ENCODE assay signal across 10 cellular contexts in genomic region chr22:40560551-40560950, GRCh38.
DNase-seq lines count a peak whose midpoint lies in the region; ATAC-seq, FAIRE-seq and TF ChIP-seq lines count a peak whose summit lies in the region.
"Had no signal": no experiment of that assay in that cellular context is flagged by ENCODE, and none has a peak within 500 bp of the region (broad histone marks: within the 10 kb centered on the region; RNA-seq: fewer than 3 reads in every experiment).

No MANE protein-coding gene starts in this region.

- no peaks in the 10 kb centered on the region for H3K9me3 Mint-ChIP-seq in chondrocyte (ENCODE audit: low read depth)
- no peaks in the 10 kb centered on the region for H3K9me3 Mint-ChIP-seq in osteocyte (ENCODE audit: unreplicated experiment)
- H3K9me3 Mint-ChIP-seq: naive thymus-derived CD4-positive, alpha-beta T cell had no signal

- H3K4me3 ChIP-seq in uterus, result no peak overlapping the region
- no peak overlapping the region for H3K4me3 ChIP-seq in left lung

- no peak for DNase-seq in GM12891 (ENCODE audit: insufficient read length, low spot score)
- peak; percentile 68 to 78 for DNase-seq in NCI-H524 (lab: John Stamatoyannopoulos, UW)
- DNase-seq in chondrocyte (ENCODE audit: low spot score), result no peak
- DNase-seq in osteocyte (ENCODE audit: extremely low spot score, unreplicated experiment), result no peak
- DNase-seq in NCI-H748 treated with DMSO at 0.1 percent for 48 hours (lab: John Stamatoyannopoulos, UW), result no peak
- DNase-seq in cortex of kidney (lab: John Stamatoyannopoulos, UW), result no peak
- DNase-seq in uterus, result no peak
- DNase-seq in left lung, result no peak
- DNase-seq: activated gamma-delta T cell treated with Interleukin-2 at 50 U/mL for 16 hours; naive thymus-derived CD4-positive, alpha-beta T cell had no signal

- TF ChIP-seq CTCF in chondrocyte (IDR thresholded peaks at IDR 0.05) (no peak), osteocyte (IDR thresholded peaks at IDR 0.05) (no peak), uterus (IDR thresholded peaks at IDR 0.05) (no peak), left lung (IDR thresholded peaks at IDR 0.05) (no peak)

- H3K36me3 ChIP-seq in uterus, result no peaks in the 10 kb centered on the region
- no peaks in the 10 kb centered on the region for H3K36me3 ChIP-seq in left lung

- intact Hi-C loops in uterus (cut with DNase I; ENCODE audit: low total_unique reads) (no loop called here), left lung (cut with DNase I) (no loop called here)

- peak overlapping the region in 1 of 2 donors; percentile 17 for H3K27ac ChIP-seq in uterus
- no peak overlapping the region for H3K27ac ChIP-seq in left lung

- H3K27me3 Mint-ChIP-seq in chondrocyte (ENCODE audit: low read depth), result no peaks in the 10 kb centered on the region
- no peaks in the 10 kb centered on the region for H3K27me3 Mint-ChIP-seq in osteocyte (ENCODE audit: unreplicated experiment)
- H3K27me3 Mint-ChIP-seq: naive thymus-derived CD4-positive, alpha-beta T cell had no signal

- TF ChIP-seq POLR2A in GM12891 (IDR thresholded peaks at IDR 0.05; ENCODE audit: low read depth, low read length), result no peak
- TF ChIP-seq POLR2A in uterus (IDR thresholded peaks at IDR 0.05), result no peak

- H3K36me3 Mint-ChIP-seq in chondrocyte (ENCODE audit: low read depth) (no peaks in the 10 kb centered on the region), osteocyte (ENCODE audit: unreplicated experiment) (peaks cover 4% of the 10 kb centered on the region)

- H3K4me3 Mint-ChIP-seq in chondrocyte (ENCODE audit: unreplicated experiment) (no peak overlapping the region), osteocyte (ENCODE audit: unreplicated experiment) (no peak overlapping the region)
- H3K4me3 Mint-ChIP-seq: naive thymus-derived CD4-positive, alpha-beta T cell had no signal

- H3K27ac Mint-ChIP-seq in chondrocyte (ENCODE audit: unreplicated experiment), result peak overlapping the region; percentile 28
- peak overlapping the region; percentile 3 for H3K27ac Mint-ChIP-seq in osteocyte (ENCODE audit: unreplicated experiment)

- peaks cover 0 to 4% of the 10 kb centered on the region in 2 donors for H3K4me1 ChIP-seq in uterus
- no peaks in the 10 kb centered on the region for H3K4me1 ChIP-seq in left lung

- H3K27me3 ChIP-seq in uterus (no peaks in the 10 kb centered on the region), left lung (no peaks in the 10 kb centered on the region)

- H3K4me1 Mint-ChIP-seq in chondrocyte (ENCODE audit: low read depth), result peaks cover 38% of the 10 kb centered on the region
- peaks cover 16% of the 10 kb centered on the region for H3K4me1 Mint-ChIP-seq in osteocyte (ENCODE audit: unreplicated experiment)

- H3K9me3 ChIP-seq in uterus (no peaks in the 10 kb centered on the region), left lung (no peaks in the 10 kb centered on the region)

- FAIRE-seq in GM12891 (lab: Jason Lieb, UNC), result peak; percentile 40

- no peak for ATAC-seq in left lung
- ATAC-seq: naive thymus-derived CD4-positive, alpha-beta T cell had no signal

TF ChIP-seq in GM12891, 5 proteins besides CTCF, POLR2A, EP300 and RAD21:
- TF ChIP-seq PAX5 (IDR thresholded peaks at IDR 0.05; ENCODE audit: insufficient read depth, low read length, severe bottlenecking), result no peak
- no peak for TF ChIP-seq POLR2AphosphoS5 (IDR thresholded peaks at IDR 0.05; ENCODE audit: low read depth, low read length)
- TF ChIP-seq SPI1 (IDR thresholded peaks at IDR 0.05; ENCODE audit: low read depth, low read length), result no peak
- no peak for TF ChIP-seq POU2F2 (IDR thresholded peaks at IDR 0.05; ENCODE audit: low read depth, low read length)
- no peak for TF ChIP-seq TAF1 (IDR thresholded peaks at IDR 0.05; ENCODE audit: low read depth, low read length)

Comparison
In these comparisons a context has a peak if more than half of its experiments do, and no peak if none do; other contexts are left out.
1. DNase-seq: peak in NCI-H524 (2 of 2); none in GM12891 (single experiment), chondrocyte (single experiment), osteocyte (single experiment), NCI-H748 treated with DMSO at 0.1 percent for 48 hours (single experiment), cortex of kidney (single experiment), uterus (0 of 2) and left lung (0 of 2).